Comparison of ENCODE assay signal across 1 cellular context in genomic region chr17:60391419-60392041, GRCh38.
A peak's percentile ranks its signal among the peaks of the same experiment; 100 is the strongest.
TF ChIP-seq lines count a peak whose summit lies in the region.

No MANE protein-coding gene starts in this region.

TF ChIP-seq in K562, 482 proteins besides CTCF, POLR2A, EP300 and RAD21 (continued from another document and continues in another):
- TF ChIP-seq AFF1 (IDR thresholded peaks at IDR 0.05; ENCODE audit: low read depth in 1 of 2, partially characterized antibody in 2 of 2) (no peak), JUNB (CRISPR knock-in tag; conservative IDR thresholded peaks at IDR 0.05) (no peak), ARID2 (IDR thresholded peaks at IDR 0.05) (no peak), NFYB (IDR thresholded peaks at IDR 0.05; ENCODE audit: extremely low read depth, insufficient read length) (no peak), TRIM28 (IDR thresholded peaks at IDR 0.05) (no peak), BRD4 (IDR thresholded peaks at IDR 0.05) (peak; percentile 85), CHAMP1 (IDR thresholded peaks at IDR 0.05) (no peak), NONO (IDR thresholded peaks at IDR 0.05; ENCODE audit: low read depth in 2 of 2, low read length in 1 of 2) (no peak), TCF7 (IDR thresholded peaks at IDR 0.05; ENCODE audit: borderline replicate concordance) (no peak), FUS (optimal IDR thresholded peaks at IDR 0.05; ENCODE audit: low read depth, low read length) (no peak), HEY1 (CRISPR knock-in tag; IDR thresholded peaks at IDR 0.05; ENCODE audit: borderline replicate concordance) (no peak), THRA (IDR thresholded peaks at IDR 0.05) (no peak), ZNF23 (CRISPR knock-in tag; IDR thresholded peaks at IDR 0.05) (no peak), JUN (IDR thresholded peaks at IDR 0.05; ENCODE audit: borderline replicate concordance, low read depth, low read length) (no peak), JUN (CRISPR knock-in tag; IDR thresholded peaks at IDR 0.05; ENCODE audit: borderline replicate concordance) (no peak), DDX20 (tag; IDR thresholded peaks at IDR 0.05; ENCODE audit: low read depth) (no peak), ADNP (tag; IDR thresholded peaks at IDR 0.05) (no peak), ZNF696 (CRISPR knock-in tag; conservative IDR thresholded peaks at IDR 0.05) (no peak), ZNF699 (CRISPR knock-in tag; IDR thresholded peaks at IDR 0.05; ENCODE audit: insufficient replicate concordance) (no peak), ZNF75A (CRISPR knock-in tag; IDR thresholded peaks at IDR 0.05) (no peak), SOX6 (IDR thresholded peaks at IDR 0.05) (no peak), CREM (IDR thresholded peaks at IDR 0.05; ENCODE audit: low read depth) (no peak; the same call in 1 of the 2 replicates), TAF15 (IDR thresholded peaks at IDR 0.05; ENCODE audit: low read depth, low read length) (no peak), CHD4 (IDR thresholded peaks at IDR 0.05; ENCODE audit: insufficient read depth, insufficient replicate concordance, low read depth, low read length, poor library complexity, severe bottlenecking) (no peak), MYC (IDR thresholded peaks at IDR 0.05; ENCODE audit: low read depth, low read length) (no peak), MYC (CRISPR knock-in tag; IDR thresholded peaks at IDR 0.05; ENCODE audit: borderline replicate concordance, low read depth) (no peak), ZNF551 (CRISPR knock-in tag; IDR thresholded peaks at IDR 0.05) (no peak), CLOCK (CRISPR knock-in tag; IDR thresholded peaks at IDR 0.05; ENCODE audit: borderline replicate concordance) (no peak), ZNF274 (IDR thresholded peaks at IDR 0.05; ENCODE audit: borderline replicate concordance, low read depth, low read length) (no peak)
- TF ChIP-seq, protein P1, sequence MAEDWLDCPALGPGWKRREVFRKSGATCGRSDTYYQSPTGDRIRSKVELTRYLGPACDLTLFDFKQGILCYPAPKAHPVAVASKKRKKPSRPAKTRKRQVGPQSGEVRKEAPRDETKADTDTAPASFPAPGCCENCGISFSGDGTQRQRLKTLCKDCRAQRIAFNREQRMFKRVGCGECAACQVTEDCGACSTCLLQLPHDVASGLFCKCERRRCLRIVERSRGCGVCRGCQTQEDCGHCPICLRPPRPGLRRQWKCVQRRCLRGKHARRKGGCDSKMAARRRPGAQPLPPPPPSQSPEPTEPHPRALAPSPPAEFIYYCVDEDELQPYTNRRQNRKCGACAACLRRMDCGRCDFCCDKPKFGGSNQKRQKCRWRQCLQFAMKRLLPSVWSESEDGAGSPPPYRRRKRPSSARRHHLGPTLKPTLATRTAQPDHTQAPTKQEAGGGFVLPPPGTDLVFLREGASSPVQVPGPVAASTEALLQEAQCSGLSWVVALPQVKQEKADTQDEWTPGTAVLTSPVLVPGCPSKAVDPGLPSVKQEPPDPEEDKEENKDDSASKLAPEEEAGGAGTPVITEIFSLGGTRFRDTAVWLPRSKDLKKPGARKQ (CRISPR knock-in tag; IDR thresholded peaks at IDR 0.05), result no peak
- TF ChIP-seq, protein P2, sequence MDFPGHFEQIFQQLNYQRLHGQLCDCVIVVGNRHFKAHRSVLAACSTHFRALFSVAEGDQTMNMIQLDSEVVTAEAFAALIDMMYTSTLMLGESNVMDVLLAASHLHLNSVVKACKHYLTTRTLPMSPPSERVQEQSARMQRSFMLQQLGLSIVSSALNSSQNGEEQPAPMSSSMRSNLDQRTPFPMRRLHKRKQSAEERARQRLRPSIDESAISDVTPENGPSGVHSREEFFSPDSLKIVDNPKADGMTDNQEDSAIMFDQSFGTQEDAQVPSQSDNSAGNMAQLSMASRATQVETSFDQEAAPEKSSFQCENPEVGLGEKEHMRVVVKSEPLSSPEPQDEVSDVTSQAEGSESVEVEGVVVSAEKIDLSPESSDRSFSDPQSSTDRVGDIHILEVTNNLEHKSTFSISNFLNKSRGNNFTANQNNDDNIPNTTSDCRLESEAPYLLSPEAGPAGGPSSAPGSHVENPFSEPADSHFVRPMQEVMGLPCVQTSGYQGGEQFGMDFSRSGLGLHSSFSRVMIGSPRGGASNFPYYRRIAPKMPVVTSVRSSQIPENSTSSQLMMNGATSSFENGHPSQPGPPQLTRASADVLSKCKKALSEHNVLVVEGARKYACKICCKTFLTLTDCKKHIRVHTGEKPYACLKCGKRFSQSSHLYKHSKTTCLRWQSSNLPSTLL (IDR thresholded peaks at IDR 0.05), result no peak
- TF ChIP-seq, protein P3, sequence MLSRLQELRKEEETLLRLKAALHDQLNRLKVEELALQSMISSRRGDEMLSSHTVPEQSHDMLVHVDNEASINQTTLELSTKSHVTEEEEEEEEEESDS (CRISPR knock-in tag; IDR thresholded peaks at IDR 0.05), result no peak
- TF ChIP-seq, protein P4, sequence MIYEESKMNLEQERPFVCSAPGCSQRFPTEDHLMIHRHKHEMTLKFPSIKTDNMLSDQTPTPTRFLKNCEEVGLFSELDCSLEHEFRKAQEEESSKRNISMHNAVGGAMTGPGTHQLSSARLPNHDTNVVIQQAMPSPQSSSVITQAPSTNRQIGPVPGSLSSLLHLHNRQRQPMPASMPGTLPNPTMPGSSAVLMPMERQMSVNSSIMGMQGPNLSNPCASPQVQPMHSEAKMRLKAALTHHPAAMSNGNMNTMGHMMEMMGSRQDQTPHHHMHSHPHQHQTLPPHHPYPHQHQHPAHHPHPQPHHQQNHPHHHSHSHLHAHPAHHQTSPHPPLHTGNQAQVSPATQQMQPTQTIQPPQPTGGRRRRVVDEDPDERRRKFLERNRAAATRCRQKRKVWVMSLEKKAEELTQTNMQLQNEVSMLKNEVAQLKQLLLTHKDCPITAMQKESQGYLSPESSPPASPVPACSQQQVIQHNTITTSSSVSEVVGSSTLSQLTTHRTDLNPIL (CRISPR knock-in tag; IDR thresholded peaks at IDR 0.05), result no peak
- TF ChIP-seq, protein P5, sequence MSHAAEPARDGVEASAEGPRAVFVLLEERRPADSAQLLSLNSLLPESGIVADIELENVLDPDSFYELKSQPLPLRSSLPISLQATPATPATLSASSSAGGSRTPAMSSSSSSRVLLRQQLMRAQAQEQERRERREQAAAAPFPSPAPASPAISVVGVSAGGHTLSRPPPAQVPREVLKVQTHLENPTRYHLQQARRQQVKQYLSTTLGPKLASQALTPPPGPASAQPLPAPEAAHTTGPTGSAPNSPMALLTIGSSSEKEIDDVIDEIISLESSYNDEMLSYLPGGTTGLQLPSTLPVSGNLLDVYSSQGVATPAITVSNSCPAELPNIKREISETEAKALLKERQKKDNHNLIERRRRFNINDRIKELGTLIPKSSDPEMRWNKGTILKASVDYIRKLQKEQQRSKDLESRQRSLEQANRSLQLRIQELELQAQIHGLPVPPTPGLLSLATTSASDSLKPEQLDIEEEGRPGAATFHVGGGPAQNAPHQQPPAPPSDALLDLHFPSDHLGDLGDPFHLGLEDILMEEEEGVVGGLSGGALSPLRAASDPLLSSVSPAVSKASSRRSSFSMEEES (CRISPR knock-in tag; IDR thresholded peaks at IDR 0.05), result no peak
- TF ChIP-seq, protein P6, sequence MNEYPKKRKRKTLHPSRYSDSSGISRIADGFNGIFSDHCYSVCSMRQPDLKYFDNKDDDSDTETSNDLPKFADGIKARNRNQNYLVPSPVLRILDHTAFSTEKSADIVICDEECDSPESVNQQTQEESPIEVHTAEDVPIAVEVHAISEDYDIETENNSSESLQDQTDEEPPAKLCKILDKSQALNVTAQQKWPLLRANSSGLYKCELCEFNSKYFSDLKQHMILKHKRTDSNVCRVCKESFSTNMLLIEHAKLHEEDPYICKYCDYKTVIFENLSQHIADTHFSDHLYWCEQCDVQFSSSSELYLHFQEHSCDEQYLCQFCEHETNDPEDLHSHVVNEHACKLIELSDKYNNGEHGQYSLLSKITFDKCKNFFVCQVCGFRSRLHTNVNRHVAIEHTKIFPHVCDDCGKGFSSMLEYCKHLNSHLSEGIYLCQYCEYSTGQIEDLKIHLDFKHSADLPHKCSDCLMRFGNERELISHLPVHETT (CRISPR knock-in tag; conservative IDR thresholded peaks at IDR 0.05 in 1 of 2, IDR thresholded peaks at IDR 0.05 in 1 of 2), result no peak
- TF ChIP-seq, protein P7, sequence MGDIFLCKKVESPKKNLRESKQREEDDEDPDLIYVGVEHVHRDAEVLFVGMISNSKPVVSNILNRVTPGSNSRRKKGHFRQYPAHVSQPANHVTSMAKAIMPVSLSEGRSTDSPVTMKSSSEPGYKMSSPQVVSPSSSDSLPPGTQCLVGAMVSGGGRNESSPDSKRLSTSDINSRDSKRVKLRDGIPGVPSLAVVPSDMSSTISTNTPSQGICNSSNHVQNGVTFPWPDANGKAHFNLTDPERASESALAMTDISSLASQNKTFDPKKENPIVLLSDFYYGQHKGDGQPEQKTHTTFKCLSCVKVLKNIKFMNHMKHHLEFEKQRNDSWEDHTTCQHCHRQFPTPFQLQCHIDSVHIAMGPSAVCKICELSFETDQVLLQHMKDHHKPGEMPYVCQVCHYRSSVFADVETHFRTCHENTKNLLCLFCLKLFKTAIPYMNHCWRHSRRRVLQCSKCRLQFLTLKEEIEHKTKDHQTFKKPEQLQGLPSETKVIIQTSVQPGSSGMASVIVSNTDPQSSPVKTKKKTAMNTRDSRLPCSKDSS (IDR thresholded peaks at IDR 0.05; ENCODE audit: low read depth, partially characterized antibody), result no peak
- TF ChIP-seq, protein P8, sequence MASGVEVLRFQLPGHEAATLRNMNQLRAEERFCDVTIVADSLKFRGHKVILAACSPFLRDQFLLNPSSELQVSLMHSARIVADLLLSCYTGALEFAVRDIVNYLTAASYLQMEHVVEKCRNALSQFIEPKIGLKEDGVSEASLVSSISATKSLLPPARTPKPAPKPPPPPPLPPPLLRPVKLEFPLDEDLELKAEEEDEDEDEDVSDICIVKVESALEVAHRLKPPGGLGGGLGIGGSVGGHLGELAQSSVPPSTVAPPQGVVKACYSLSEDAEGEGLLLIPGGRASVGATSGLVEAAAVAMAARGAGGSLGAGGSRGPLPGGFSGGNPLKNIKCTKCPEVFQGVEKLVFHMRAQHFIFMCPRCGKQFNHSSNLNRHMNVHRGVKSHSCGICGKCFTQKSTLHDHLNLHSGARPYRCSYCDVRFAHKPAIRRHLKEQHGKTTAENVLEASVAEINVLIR (CRISPR knock-in tag; IDR thresholded peaks at IDR 0.05), result no peak
